ENCODE assay signal across 26 cellular contexts in the genomic region with DNA sequence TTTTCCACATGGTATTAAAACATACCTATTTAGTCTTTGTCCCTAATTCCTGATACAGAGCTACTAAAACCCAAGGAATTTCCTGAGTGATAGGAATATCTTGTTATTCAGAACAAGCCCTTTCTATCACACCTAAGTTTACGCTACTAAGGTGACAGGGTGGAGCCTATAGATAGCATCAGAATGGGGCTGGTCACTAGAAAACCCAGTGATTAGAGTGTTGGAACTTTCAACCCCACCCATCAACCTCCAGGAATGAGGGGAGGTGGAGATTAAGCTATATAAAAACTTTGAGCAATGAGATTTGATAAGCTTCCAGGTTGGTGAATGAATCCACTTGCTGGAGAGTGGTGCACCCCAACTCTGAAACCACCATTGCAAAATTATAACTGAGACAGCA.
"Had no signal": no experiment of that assay in that cellular context is flagged by ENCODE, and none has a peak within 500 bp of the region (broad histone marks: within the 10 kb centered on the region; RNA-seq: fewer than 3 reads in every experiment).

No MANE protein-coding gene starts in this region.

- H3K9ac ChIP-seq: SK-N-SH had no signal

- H3K9me3 ChIP-seq: ascending aorta, body of pancreas, Peyer's patch, SJCRH30, SK-N-SH had no signal

- H3K27ac ChIP-seq: ascending aorta, body of pancreas, RWPE1, SJCRH30, VCaP had no signal

- H3K4me3 ChIP-seq: ascending aorta, body of pancreas, Peyer's patch, SJCRH30 had no signal

- H3K4me1 ChIP-seq: ascending aorta had no signal

- ATAC-seq: activated CD4-positive, alpha-beta T cell treated with anti-CD3 and anti-CD28 coated beads for 36 hours; body of pancreas had no signal

- H3K27me3 ChIP-seq: ascending aorta, body of pancreas, Peyer's patch, SJCRH30 had no signal

- H3K36me3 ChIP-seq: ascending aorta, Peyer's patch, SJCRH30 had no signal

- FAIRE-seq: bronchial epithelial cell had no signal

- DNase-seq: activated CD4-positive, alpha-beta memory T cell treated with anti-CD3 and anti-CD28 coated beads, Interleukin-2, amount 10 ng/mL, durations not matched to agents 7 days and 5 days; activated CD4-positive, alpha-beta T cell treated with anti-CD3 and anti-CD28 coated beads for 36 hours; activated CD4-positive, alpha-beta T cell treated with anti-CD3 and anti-CD28 coated beads, Interleukin-2, amount 50 U/mL, for 1 hour; activated CD8-positive, alpha-beta memory T cell treated with anti-CD3 and anti-CD28 coated beads, Interleukin-2, amount 50 U/mL, for 4 hours; activated naive CD4-positive, alpha-beta T cell treated with anti-CD3 and anti-CD28 coated beads, Interleukin-2, amount 50 U/mL, for 16 hours; activated naive CD8-positive, alpha-beta T cell treated with anti-CD3 and anti-CD28 coated beads, Interleukin-2, amount 10 ng/mL, durations not matched to agents 7 days and 5 days; body of pancreas; central memory CD4-positive, alpha-beta T cell; Kasumi-1; NCI-H1105 treated with DMSO at 0.1 percent for 48 hours; NCI-H1436 treated with DMSO at 0.1 percent for 48 hours; NCI-H187; NCI-H2081; NCI-H446 treated with DMSO at 0.1 percent for 48 hours; NCI-H524 treated with DMSO at 0.1 percent for 48 hours; NCI-H748 treated with DMSO at 0.1 percent for 48 hours; OCI-M1; Peyer's patch; Right ventricle myocardium superior; SJCRH30; SK-N-SH; T-helper 1 cell had no signal

- H3K4me2 ChIP-seq: SK-N-SH had no signal
